In genomic region chr10:20981419-20981953, GRCh38 we compare ENCODE assay signal across 6 cellular contexts.
"Had no signal": no experiment of that assay in that cellular context is flagged by ENCODE, and none has a peak within 500 bp of the region (broad histone marks: within the 10 kb centered on the region; RNA-seq: fewer than 3 reads in every experiment).

No MANE protein-coding gene starts in this region.

- ATAC-seq: HepG2 had no signal

- FAIRE-seq: HepG2, HTR-8/SVneo had no signal

- DNase-seq: IMR-90, KBM-7, KG1 had no signal

- H3K27ac ChIP-seq: HL-60 had no signal
